In genomic region chr17:17590883-17591407, GRCh38 we compare ENCODE assay signal across 8 cellular contexts. TPM values are rescaled to one million over a fixed set of nuclear protein-coding genes. Genes with fewer than 3 reads are reported as not detected.
DNase-seq lines count a peak whose midpoint lies in the region; ATAC-seq and TF ChIP-seq lines count a peak whose summit lies in the region.

No MANE protein-coding gene starts in this region.

- DNase-seq in AG04449 (ENCODE audit: low read depth, low spot score), result no peak
- DNase-seq in HCT116 (ENCODE audit: low read depth, low spot score), result no peak
- DNase-seq in adipocyte (ENCODE audit: low read depth), result no peak
- DNase-seq in lower lobe of right lung, result no peak
- no peak for DNase-seq in SIG-M5 treated with dmso at 0.1 percent for 504 hours (lab: John Stamatoyannopoulos, UW; ENCODE audit: unreplicated experiment)
- DNase-seq in NCI-H226, result no peak

- RAD21 ChIA-PET in HCT116 (lab: Charles Lee; ENCODE audit: low non-redundant PET in 1 of 2, low total read pairs in 2 of 2, uncharacterized antibody in 2 of 2, unreplicated experiment in 2 of 2), result interaction anchor here in 1 of 2 experiments (0.7 kb wide), 1 partner anchor 144 kb away, joined by 4 read pairs; no protein-coding TSS in a partner anchor

- POLR2A ChIA-PET in AG04449 (lab: Yijun Ruan, JAX), result interaction anchor here (0.8 to 1.0 kb wide), 2 partner anchors 79 to 94 kb away, joined by 4 to 5 read pairs; partner anchors contain the start of gene RASD1
- POLR2A ChIA-PET in HCT116 (lab: Charles Lee), result interaction anchor here (1.4 kb wide), 1 partner anchor 10 kb away, joined by 5 read pairs; no protein-coding TSS in a partner anchor

- no peaks in the 10 kb centered on the region for H3K36me3 ChIP-seq in HCT116 (ENCODE audit: control insufficient read depth in 1 of 2, insufficient read depth in 2 of 2, low read length in 2 of 2)
- H3K36me3 ChIP-seq in adipocyte (ENCODE audit: control insufficient read depth, insufficient read depth, low read length, severe bottlenecking), result no peaks in the 10 kb centered on the region
- H3K36me3 ChIP-seq in lower lobe of right lung, result no peaks in the 10 kb centered on the region
- H3K36me3 ChIP-seq in urinary bladder (ENCODE audit: insufficient read depth), result no peaks in the 10 kb centered on the region

- TF ChIP-seq POLR2A in HCT116 (IDR thresholded peaks at IDR 0.05; ENCODE audit: borderline replicate concordance, extremely low read depth, insufficient read depth, insufficient read length), result no peak

- no peaks in the 10 kb centered on the region for H4K20me1 ChIP-seq in HCT116 (ENCODE audit: insufficient read depth)

- intact Hi-C loops in HCT116 (cut with micrococcal nuclease) (no loop called here), lower lobe of right lung (cut with DNase I) (no loop called here)

- 2% methylated on average over 28 of the region's 28 CpGs for WGBS in urinary bladder

- no peaks in the 10 kb centered on the region for H3K9me3 ChIP-seq in HCT116 (ENCODE audit: control insufficient read depth in 1 of 2, insufficient read depth in 1 of 2, low read depth in 1 of 2, low read length in 2 of 2)
- no peaks in the 10 kb centered on the region for H3K9me3 ChIP-seq in adipocyte (ENCODE audit: control insufficient read depth, low read length)
- no peaks in the 10 kb centered on the region for H3K9me3 ChIP-seq in lower lobe of right lung

- peak overlapping the region; percentile 96 for H3K4me2 ChIP-seq in HCT116 (ENCODE audit: low read length)

- H3K9me2 ChIP-seq in HCT116 (ENCODE audit: insufficient read depth), result no peaks in the 10 kb centered on the region

- H3K27me3 ChIP-seq in HCT116 (ENCODE audit: insufficient read depth, low read length) (no peaks in the 10 kb centered on the region), adipocyte (replicated peaks; ENCODE audit: control insufficient read depth, insufficient read depth, low read length) (no peaks in the 10 kb centered on the region), lower lobe of right lung (ENCODE audit: low read depth) (no peaks in the 10 kb centered on the region)

- CTCF ChIA-PET in AG04449 (lab: Yijun Ruan, JAX) (interaction anchor here (0.7 to 6.7 kb wide), 13 partner anchors 10 to 240 kb away, joined by 3 to 42 read pairs (median 4); partner anchors contain the start of gene RASD1), HCT116 (lab: Charles Lee) (interaction anchor here (0.9 to 1.1 kb wide), 3 partner anchors 90 to 236 kb away, joined by 3 read pairs; no protein-coding TSS in a partner anchor)

- H2AFZ ChIP-seq in HCT116 (ENCODE audit: low read depth, low read length, poor library complexity, severe bottlenecking), result no peak overlapping the region

- no peak for TF ChIP-seq CTCF in AG04449 (IDR thresholded peaks at IDR 0.05; ENCODE audit: insufficient read depth, low read length, missing control alignments)
- no peak for TF ChIP-seq CTCF in HCT116 (IDR thresholded peaks at IDR 0.05 in 2 of 3, conservative IDR thresholded peaks at IDR 0.05 in 1 of 3; ENCODE audit: borderline replicate concordance in 1 of 3, insufficient read depth in 1 of 3, low read depth in 2 of 3, low read length in 2 of 3)
- TF ChIP-seq CTCF in lower lobe of right lung (IDR thresholded peaks at IDR 0.05), result no peak

- H3K9ac ChIP-seq in HCT116 (ENCODE audit: low read length), result peak overlapping the region; percentile 94
- H3K9ac ChIP-seq in adipocyte (ENCODE audit: low read length), result peak overlapping the region; percentile 98

- H3K4me3 ChIP-seq in AG04449 (ENCODE audit: low read depth, low read length) (peak overlapping the region; percentile 85), HCT116 (replicated peaks in 1 of 2; ENCODE audit: low read depth in 1 of 2, low read length in 2 of 2) (peak overlapping the region; percentile 82 to 93), adipocyte (ENCODE audit: low read length) (peak overlapping the region; percentile 99), lower lobe of right lung (peak overlapping the region; percentile 94), urinary bladder (ENCODE audit: low read depth, low read length) (peak overlapping the region; percentile 58)

- H3K27ac ChIP-seq in HCT116 (ENCODE audit: low read depth, low read length) (peak overlapping the region; percentile 88), lower lobe of right lung (peak overlapping the region; percentile 96), urinary bladder (ENCODE audit: low read depth) (peak overlapping the region; percentile 72)

- no peak for TF ChIP-seq RAD21 in HCT116 (IDR thresholded peaks at IDR 0.05; ENCODE audit: low read depth)

- TSS peak; percentile 71 for BruUV-seq in HCT116 (replicated peaks; lab: Mats Ljungman, UMichigan)

- ATAC-seq in HCT116 (peak; percentile 4), lower lobe of right lung (no peak), GM18520 (IDR thresholded peaks at IDR 0.05; ENCODE audit: unreplicated experiment) (no peak)

- H3K4me1 ChIP-seq in HCT116 (ENCODE audit: control insufficient read depth in 1 of 2, insufficient read depth in 2 of 2, low read length in 2 of 2) (peaks cover 12 to 22% of the 10 kb centered on the region in 2 experiments), adipocyte (ENCODE audit: control insufficient read depth, insufficient read depth, low read length) (peaks cover 57% of the 10 kb centered on the region), lower lobe of right lung (peaks cover 26% of the 10 kb centered on the region), urinary bladder (ENCODE audit: insufficient read depth) (no peaks in the 10 kb centered on the region)

- H3K79me2 ChIP-seq in HCT116 (ENCODE audit: insufficient read depth, low read length), result peaks cover 17% of the 10 kb centered on the region; the same call in 1 of the 2 replicates

TF ChIP-seq in HCT116, 20 proteins besides CTCF, POLR2A, EP300 and RAD21:
- TF ChIP-seq, protein P1, sequence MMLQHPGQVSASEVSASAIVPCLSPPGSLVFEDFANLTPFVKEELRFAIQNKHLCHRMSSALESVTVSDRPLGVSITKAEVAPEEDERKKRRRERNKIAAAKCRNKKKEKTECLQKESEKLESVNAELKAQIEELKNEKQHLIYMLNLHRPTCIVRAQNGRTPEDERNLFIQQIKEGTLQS (IDR thresholded peaks at IDR 0.05), result no peak
- peak; percentile 31; the same call in 1 of the 2 replicates for TF ChIP-seq SIN3A (IDR thresholded peaks at IDR 0.05; ENCODE audit: low read depth)
- TF ChIP-seq POLR2AphosphoS5 (IDR thresholded peaks at IDR 0.05; ENCODE audit: low read depth, low read length), result peak; percentile 43
- TF ChIP-seq EGR1 (IDR thresholded peaks at IDR 0.05; ENCODE audit: low read depth), result peak; percentile 61; the same call in 1 of the 2 replicates

RNA-seq across cellular contexts. Expression of gene PEMT, which starts 0.6 kb away (rescaled TPM):
- total RNA-seq in HCT116 (2021; ENCODE audit: unreplicated experiment), result 52.1 TPM
- 57.0 and 74.0 TPM in 2 replicates for polyA plus RNA-seq in HCT116 (2012)
- 20.1 TPM for total RNA-seq in lower lobe of right lung
- 10.9 TPM for total RNA-seq in urinary bladder
- polyA plus RNA-seq in urinary bladder, result 36.2 TPM
